Comparison of ENCODE assay signal across 8 cellular contexts in the genomic region with DNA sequence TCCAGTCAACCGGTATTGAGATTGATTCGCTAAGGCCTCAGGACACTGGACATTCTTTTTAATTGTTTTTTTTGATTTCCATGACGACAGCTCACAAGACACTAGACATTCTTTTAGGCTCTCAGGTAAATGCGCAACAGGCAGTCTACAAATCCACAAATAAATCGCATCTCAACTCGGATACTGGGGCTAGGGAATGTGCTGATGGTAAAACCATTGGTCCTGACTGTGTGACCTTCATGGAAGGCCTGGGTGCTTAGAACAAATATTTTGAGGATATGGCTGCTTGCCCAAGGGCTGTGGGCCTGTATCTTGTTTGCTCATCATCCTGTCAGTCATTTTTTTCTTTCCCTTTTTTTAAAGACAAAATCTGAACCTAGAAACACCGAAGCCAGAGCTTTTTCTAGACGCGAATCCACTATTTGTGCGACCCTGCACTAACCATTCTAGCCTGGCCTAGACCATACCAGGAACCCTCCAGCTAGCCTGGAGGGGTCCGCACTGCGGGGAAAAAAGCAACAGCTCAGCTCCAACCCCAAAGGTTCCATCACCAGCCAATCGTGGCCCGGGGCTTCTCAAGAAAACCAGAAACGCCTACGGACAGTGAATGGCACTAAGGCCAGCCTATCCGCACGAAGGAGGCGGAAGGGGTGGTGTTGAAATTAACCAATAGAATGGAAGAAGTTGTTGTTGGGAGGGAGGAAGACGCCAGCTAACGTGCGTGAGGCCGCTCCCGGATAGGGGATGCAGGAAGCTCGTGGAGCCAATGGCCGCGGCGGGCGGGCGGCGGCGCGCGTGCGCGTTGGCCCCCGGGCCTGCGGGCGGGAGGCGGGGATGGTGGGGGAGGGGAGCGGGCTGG. TPM values are rescaled to one million over a fixed set of nuclear protein-coding genes. Genes with fewer than 3 reads are reported as not detected.
DNase-seq lines count a peak whose midpoint lies in the region; ATAC-seq lines count a peak whose summit lies in the region.

No MANE protein-coding gene starts in this region.

- no peaks in the 10 kb centered on the region for H3K9me3 ChIP-seq in endocrine pancreas (ENCODE audit: control insufficient read depth, low read length)

- H3K36me3 ChIP-seq in endocrine pancreas (ENCODE audit: control insufficient read depth, insufficient read depth, low read length) (no peaks in the 10 kb centered on the region), mesendoderm (ENCODE audit: control insufficient read depth, insufficient read depth, low read length) (no peaks in the 10 kb centered on the region)

- peaks cover 13% of the 10 kb centered on the region for H3K4me1 ChIP-seq in endocrine pancreas (ENCODE audit: control insufficient read depth, insufficient read depth, low read length)
- peaks cover 6% of the 10 kb centered on the region for H3K4me1 ChIP-seq in mesendoderm (ENCODE audit: control insufficient read depth, low read depth, low read length)

- no CpG with 5 or more reads among the region's 41 CpGs for WGBS in mesendoderm (ENCODE audit: extremely low coverage, insufficient coverage, low lambda C conversion rate)

- H3K23ac ChIP-seq in mesendoderm (ENCODE audit: low read length): no peak overlapping the region

- H3K4ac ChIP-seq in mesendoderm (ENCODE audit: low read depth, low read length): peak overlapping the region; percentile 8

- peak overlapping the region; percentile 41 for H3K4me2 ChIP-seq in mesendoderm (ENCODE audit: low read length)

- peak overlapping the region; percentile 95 for H4K5ac ChIP-seq in mesendoderm (ENCODE audit: low read length)

- peak; percentile 100 for DNase-seq in Caki2 (ENCODE audit: low read depth)
- peak in 75 of 76 experiments; percentile 52 to 100 (median 97) for DNase-seq in HUDEP-2 (lab: John Stamatoyannopoulos, UW; ENCODE audit: unreplicated experiment in 76 of 76)
- DNase-seq in NOMO-1 treated with dmso at 0.1 percent for 144 hours (lab: John Stamatoyannopoulos, UW; ENCODE audit: unreplicated experiment): peak; percentile 99
- peak; percentile 97 for DNase-seq in activated CD8-positive, alpha-beta memory T cell treated with anti-CD3 and anti-CD28 coated beads, Interleukin-2, amount 50 U/mL, for 1 hour (ENCODE audit: extremely low read depth)
- peak; percentile 100 for DNase-seq in mesendoderm
- peak; percentile 99 for DNase-seq in stimulated activated CD8-positive, alpha-beta memory T cell treated with anti-CD3 and anti-CD28 coated beads, Interleukin-12 subunit alpha, Interleukin-12 subunit beta, amount 100 ng/mL, for 4 hours (ENCODE audit: low read depth)

- H3K18ac ChIP-seq in mesendoderm (ENCODE audit: low read length): peak overlapping the region; percentile 52

- H3K79me1 ChIP-seq in mesendoderm (ENCODE audit: low read length): no peaks in the 10 kb centered on the region

- H3K27me3 ChIP-seq in endocrine pancreas (ENCODE audit: control insufficient read depth, insufficient read depth, low read length) (no peaks in the 10 kb centered on the region), mesendoderm (ENCODE audit: insufficient read depth, low read length, poor library complexity) (no peaks in the 10 kb centered on the region)

- H3K56ac ChIP-seq in mesendoderm (ENCODE audit: low read length): peak overlapping the region; percentile 91

- peak overlapping the region; percentile 95 for H2AK5ac ChIP-seq in mesendoderm (ENCODE audit: low read length)

- H3K79me2 ChIP-seq in mesendoderm (ENCODE audit: control insufficient read depth, insufficient read depth, low read length): peaks cover 32% of the 10 kb centered on the region

- in situ Hi-C loops in Caki2 (cut with HindIII; ENCODE audit: low pct_unique_long_range_greater_than_20kb, low sequenced_read_pairs): no loop called here

- H2BK15ac ChIP-seq in mesendoderm (replicated peaks; ENCODE audit: low read depth): no peak overlapping the region

- peak overlapping the region; percentile 82 for H3K27ac ChIP-seq in mesendoderm (ENCODE audit: low read depth, low read length)

- peak overlapping the region; percentile 73 for H3K9ac ChIP-seq in endocrine pancreas (ENCODE audit: control insufficient read depth, insufficient read depth, low read length)
- peak overlapping the region; percentile 76 for H3K9ac ChIP-seq in mesendoderm (ENCODE audit: low read length)

- no peak overlapping the region for H2BK120ac ChIP-seq in mesendoderm (ENCODE audit: low read depth, low read length)

- H4K8ac ChIP-seq in mesendoderm (ENCODE audit: low read depth, low read length): no peak overlapping the region

- peak overlapping the region; percentile 83 for H2BK5ac ChIP-seq in mesendoderm (ENCODE audit: low read length)

- peak; percentile 94 for ATAC-seq in GM21390 (IDR thresholded peaks at IDR 0.05; ENCODE audit: unreplicated experiment)

- H3K4me3 ChIP-seq in endocrine pancreas (ENCODE audit: control insufficient read depth, insufficient read depth, low read length): peak overlapping the region; percentile 64
- no peak overlapping the region for H3K4me3 ChIP-seq in mesendoderm (ENCODE audit: low read length)

RNA-seq across cellular contexts. Expression of a gene that starts 18.1 kb away (rescaled TPM):
- 26.6 and 83.0 TPM in 2 replicates for total RNA-seq in Caki2 (2014; rRNA removed; shearing (Covaris generic); ENCODE audit: low replicate concordance)
- polyA plus RNA-seq in mesendoderm (2013, experiment 1 of 2): 46.2 TPM
- 51.0 TPM for polyA plus RNA-seq in mesendoderm (2013, experiment 2 of 2)
